ENCODE assay signal across 1 cellular context in the genomic region with DNA sequence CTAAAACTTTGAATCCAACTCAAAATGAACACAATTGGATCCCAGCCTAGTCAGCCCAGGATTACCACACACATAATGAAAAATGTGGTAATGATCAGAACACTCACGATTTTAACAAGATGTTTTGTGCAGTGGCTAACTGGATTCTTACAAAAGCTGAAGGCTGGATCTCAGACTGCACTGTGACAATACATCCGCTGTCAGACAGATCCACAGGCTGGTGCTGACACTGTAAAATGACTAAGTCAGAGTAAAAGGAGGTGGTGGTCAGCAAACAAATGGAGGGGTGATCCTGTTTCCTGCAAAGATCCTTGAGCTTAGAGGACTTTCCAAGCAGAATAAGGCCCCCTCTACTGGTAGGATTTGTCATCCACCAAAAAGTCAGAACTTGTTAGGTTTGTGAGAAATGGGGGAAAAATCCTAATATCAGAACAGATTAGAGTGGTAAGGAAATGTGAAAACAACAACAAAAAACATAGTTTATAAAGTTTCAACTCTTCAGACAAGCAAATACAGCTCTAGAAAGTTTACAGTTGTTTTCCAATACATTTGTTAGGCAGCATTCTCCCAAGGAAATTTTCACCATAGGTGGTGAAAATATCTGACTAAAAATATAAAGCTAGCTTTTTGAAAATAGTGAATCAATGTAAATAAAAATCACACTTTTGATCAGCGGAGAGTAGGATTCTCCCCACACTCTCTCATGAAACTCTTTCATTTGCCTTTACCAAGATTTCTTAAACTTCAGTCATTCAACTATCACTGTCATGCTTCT.
TF ChIP-seq lines count a peak whose summit lies in the region.

No MANE protein-coding gene starts in this region.

TF ChIP-seq in HepG2, 621 proteins besides CTCF, POLR2A, EP300 and RAD21 (continued from another document and continues in another):
- TF ChIP-seq ZNF670 (CRISPR knock-in tag; IDR thresholded peaks at IDR 0.05; ENCODE audit: borderline replicate concordance) (no peak), ZNF660 (CRISPR knock-in tag; IDR thresholded peaks at IDR 0.05; ENCODE audit: borderline replicate concordance, low read depth) (no peak), AHR (CRISPR knock-in tag; IDR thresholded peaks at IDR 0.05) (no peak), ZNF614 (CRISPR knock-in tag; IDR thresholded peaks at IDR 0.05; ENCODE audit: borderline replicate concordance) (no peak), JUND (CRISPR knock-in tag; IDR thresholded peaks at IDR 0.05) (no peak), SSRP1 (CRISPR knock-in tag; IDR thresholded peaks at IDR 0.05) (peak; percentile 96), ATM (IDR thresholded peaks at IDR 0.05; ENCODE audit: borderline replicate concordance) (no peak), ZNF101 (CRISPR knock-in tag; IDR thresholded peaks at IDR 0.05; ENCODE audit: borderline replicate concordance, low read depth) (no peak), ZMYM4 (CRISPR knock-in tag; IDR thresholded peaks at IDR 0.05) (no peak), ZBTB34 (CRISPR knock-in tag; IDR thresholded peaks at IDR 0.05) (no peak), ZNF720 (CRISPR knock-in tag; IDR thresholded peaks at IDR 0.05) (no peak), BRD4 (CRISPR knock-in tag; IDR thresholded peaks at IDR 0.05) (no peak), EED (CRISPR knock-in tag; IDR thresholded peaks at IDR 0.05) (no peak), U2AF2 (IDR thresholded peaks at IDR 0.05; ENCODE audit: low read depth, low read length) (no peak), SIX1 (CRISPR knock-in tag; IDR thresholded peaks at IDR 0.05; ENCODE audit: borderline replicate concordance) (peak; percentile 69; the same call in 1 of the 2 replicates), SOX5 (CRISPR knock-in tag; IDR thresholded peaks at IDR 0.05; ENCODE audit: borderline replicate concordance) (peak; percentile 40), ATF7-NPFF (CRISPR knock-in tag; IDR thresholded peaks at IDR 0.05; ENCODE audit: low read depth) (no peak), NCOR1 (IDR thresholded peaks at IDR 0.05; ENCODE audit: borderline replicate concordance, low read length) (no peak), ZNF441 (CRISPR knock-in tag; IDR thresholded peaks at IDR 0.05; ENCODE audit: borderline replicate concordance) (no peak), NRL (CRISPR knock-in tag; IDR thresholded peaks at IDR 0.05; ENCODE audit: borderline replicate concordance) (no peak), ZKSCAN5 (CRISPR knock-in tag; IDR thresholded peaks at IDR 0.05) (no peak), POLR2AphosphoS5 (IDR thresholded peaks at IDR 0.05; ENCODE audit: low read depth, low read length) (no peak), UBTF (CRISPR knock-in tag; IDR thresholded peaks at IDR 0.05) (no peak), PTBP1 (IDR thresholded peaks at IDR 0.05; ENCODE audit: low read depth, low read length, poor library complexity, severe bottlenecking) (no peak), ZBTB21 (CRISPR knock-in tag; IDR thresholded peaks at IDR 0.05) (no peak), MBD4 (IDR thresholded peaks at IDR 0.05; ENCODE audit: borderline replicate concordance, low read length) (no peak), TGIF2 (CRISPR knock-in tag; IDR thresholded peaks at IDR 0.05) (peak; percentile 77; the same call in 1 of the 2 replicates), ZNF30 (CRISPR knock-in tag; IDR thresholded peaks at IDR 0.05) (no peak), TAF1 (CRISPR knock-in tag; IDR thresholded peaks at IDR 0.05) (no peak), RBM22 (optimal IDR thresholded peaks at IDR 0.05; ENCODE audit: low read length) (no peak), KLF12 (CRISPR knock-in tag; IDR thresholded peaks at IDR 0.05; ENCODE audit: borderline replicate concordance) (no peak), ZNF260 (CRISPR knock-in tag; IDR thresholded peaks at IDR 0.05; ENCODE audit: borderline replicate concordance, low read depth) (no peak), ZNF280B (CRISPR knock-in tag; IDR thresholded peaks at IDR 0.05; ENCODE audit: borderline replicate concordance) (no peak), ZNF644 (CRISPR knock-in tag; IDR thresholded peaks at IDR 0.05; ENCODE audit: low read depth) (no peak), TRIM22 (IDR thresholded peaks at IDR 0.05) (no peak), ZNF24 (IDR thresholded peaks at IDR 0.05) (peak; percentile 49; the same call in 1 of the 2 replicates), ZNF3 (CRISPR knock-in tag; IDR thresholded peaks at IDR 0.05) (no peak), STAT5B (CRISPR knock-in tag; IDR thresholded peaks at IDR 0.05) (no peak), REL (CRISPR knock-in tag; conservative IDR thresholded peaks at IDR 0.05) (no peak), ZNF768 (CRISPR knock-in tag; IDR thresholded peaks at IDR 0.05) (no peak), KLF6 (CRISPR knock-in tag; IDR thresholded peaks at IDR 0.05) (0 out of 2 replicates have a peak, but pooled peaks have one; percentile 39), SALL2 (CRISPR knock-in tag; IDR thresholded peaks at IDR 0.05) (no peak), FOSL1 (CRISPR knock-in tag; IDR thresholded peaks at IDR 0.05; ENCODE audit: borderline replicate concordance) (no peak), TMF1 (CRISPR knock-in tag; IDR thresholded peaks at IDR 0.05; ENCODE audit: low read depth) (no peak), CBFB (CRISPR knock-in tag; IDR thresholded peaks at IDR 0.05) (no peak), SATB2 (CRISPR knock-in tag; IDR thresholded peaks at IDR 0.05) (no peak)
- TF ChIP-seq, protein P1, sequence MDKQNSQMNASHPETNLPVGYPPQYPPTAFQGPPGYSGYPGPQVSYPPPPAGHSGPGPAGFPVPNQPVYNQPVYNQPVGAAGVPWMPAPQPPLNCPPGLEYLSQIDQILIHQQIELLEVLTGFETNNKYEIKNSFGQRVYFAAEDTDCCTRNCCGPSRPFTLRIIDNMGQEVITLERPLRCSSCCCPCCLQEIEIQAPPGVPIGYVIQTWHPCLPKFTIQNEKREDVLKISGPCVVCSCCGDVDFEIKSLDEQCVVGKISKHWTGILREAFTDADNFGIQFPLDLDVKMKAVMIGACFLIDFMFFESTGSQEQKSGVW (CRISPR knock-in tag; IDR thresholded peaks at IDR 0.05; ENCODE audit: borderline replicate concordance), result no peak
- TF ChIP-seq, protein P2, sequence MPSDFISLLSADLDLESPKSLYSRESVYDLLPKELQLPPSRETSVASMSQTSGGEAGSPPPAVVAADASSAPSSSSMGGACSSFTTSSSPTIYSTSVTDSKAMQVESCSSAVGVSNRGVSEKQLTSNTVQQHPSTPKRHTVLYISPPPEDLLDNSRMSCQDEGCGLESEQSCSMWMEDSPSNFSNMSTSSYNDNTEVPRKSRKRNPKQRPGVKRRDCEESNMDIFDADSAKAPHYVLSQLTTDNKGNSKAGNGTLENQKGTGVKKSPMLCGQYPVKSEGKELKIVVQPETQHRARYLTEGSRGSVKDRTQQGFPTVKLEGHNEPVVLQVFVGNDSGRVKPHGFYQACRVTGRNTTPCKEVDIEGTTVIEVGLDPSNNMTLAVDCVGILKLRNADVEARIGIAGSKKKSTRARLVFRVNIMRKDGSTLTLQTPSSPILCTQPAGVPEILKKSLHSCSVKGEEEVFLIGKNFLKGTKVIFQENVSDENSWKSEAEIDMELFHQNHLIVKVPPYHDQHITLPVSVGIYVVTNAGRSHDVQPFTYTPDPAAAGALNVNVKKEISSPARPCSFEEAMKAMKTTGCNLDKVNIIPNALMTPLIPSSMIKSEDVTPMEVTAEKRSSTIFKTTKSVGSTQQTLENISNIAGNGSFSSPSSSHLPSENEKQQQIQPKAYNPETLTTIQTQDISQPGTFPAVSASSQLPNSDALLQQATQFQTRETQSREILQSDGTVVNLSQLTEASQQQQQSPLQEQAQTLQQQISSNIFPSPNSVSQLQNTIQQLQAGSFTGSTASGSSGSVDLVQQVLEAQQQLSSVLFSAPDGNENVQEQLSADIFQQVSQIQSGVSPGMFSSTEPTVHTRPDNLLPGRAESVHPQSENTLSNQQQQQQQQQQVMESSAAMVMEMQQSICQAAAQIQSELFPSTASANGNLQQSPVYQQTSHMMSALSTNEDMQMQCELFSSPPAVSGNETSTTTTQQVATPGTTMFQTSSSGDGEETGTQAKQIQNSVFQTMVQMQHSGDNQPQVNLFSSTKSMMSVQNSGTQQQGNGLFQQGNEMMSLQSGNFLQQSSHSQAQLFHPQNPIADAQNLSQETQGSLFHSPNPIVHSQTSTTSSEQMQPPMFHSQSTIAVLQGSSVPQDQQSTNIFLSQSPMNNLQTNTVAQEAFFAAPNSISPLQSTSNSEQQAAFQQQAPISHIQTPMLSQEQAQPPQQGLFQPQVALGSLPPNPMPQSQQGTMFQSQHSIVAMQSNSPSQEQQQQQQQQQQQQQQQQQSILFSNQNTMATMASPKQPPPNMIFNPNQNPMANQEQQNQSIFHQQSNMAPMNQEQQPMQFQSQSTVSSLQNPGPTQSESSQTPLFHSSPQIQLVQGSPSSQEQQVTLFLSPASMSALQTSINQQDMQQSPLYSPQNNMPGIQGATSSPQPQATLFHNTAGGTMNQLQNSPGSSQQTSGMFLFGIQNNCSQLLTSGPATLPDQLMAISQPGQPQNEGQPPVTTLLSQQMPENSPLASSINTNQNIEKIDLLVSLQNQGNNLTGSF (CRISPR knock-in tag; IDR thresholded peaks at IDR 0.05), result no peak
- TF ChIP-seq, protein P3, sequence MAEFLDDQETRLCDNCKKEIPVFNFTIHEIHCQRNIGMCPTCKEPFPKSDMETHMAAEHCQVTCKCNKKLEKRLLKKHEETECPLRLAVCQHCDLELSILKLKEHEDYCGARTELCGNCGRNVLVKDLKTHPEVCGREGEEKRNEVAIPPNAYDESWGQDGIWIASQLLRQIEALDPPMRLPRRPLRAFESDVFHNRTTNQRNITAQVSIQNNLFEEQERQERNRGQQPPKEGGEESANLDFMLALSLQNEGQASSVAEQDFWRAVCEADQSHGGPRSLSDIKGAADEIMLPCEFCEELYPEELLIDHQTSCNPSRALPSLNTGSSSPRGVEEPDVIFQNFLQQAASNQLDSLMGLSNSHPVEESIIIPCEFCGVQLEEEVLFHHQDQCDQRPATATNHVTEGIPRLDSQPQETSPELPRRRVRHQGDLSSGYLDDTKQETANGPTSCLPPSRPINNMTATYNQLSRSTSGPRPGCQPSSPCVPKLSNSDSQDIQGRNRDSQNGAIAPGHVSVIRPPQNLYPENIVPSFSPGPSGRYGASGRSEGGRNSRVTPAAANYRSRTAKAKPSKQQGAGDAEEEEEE (CRISPR knock-in tag; IDR thresholded peaks at IDR 0.05; ENCODE audit: borderline replicate concordance), result no peak
- TF ChIP-seq, protein P4, sequence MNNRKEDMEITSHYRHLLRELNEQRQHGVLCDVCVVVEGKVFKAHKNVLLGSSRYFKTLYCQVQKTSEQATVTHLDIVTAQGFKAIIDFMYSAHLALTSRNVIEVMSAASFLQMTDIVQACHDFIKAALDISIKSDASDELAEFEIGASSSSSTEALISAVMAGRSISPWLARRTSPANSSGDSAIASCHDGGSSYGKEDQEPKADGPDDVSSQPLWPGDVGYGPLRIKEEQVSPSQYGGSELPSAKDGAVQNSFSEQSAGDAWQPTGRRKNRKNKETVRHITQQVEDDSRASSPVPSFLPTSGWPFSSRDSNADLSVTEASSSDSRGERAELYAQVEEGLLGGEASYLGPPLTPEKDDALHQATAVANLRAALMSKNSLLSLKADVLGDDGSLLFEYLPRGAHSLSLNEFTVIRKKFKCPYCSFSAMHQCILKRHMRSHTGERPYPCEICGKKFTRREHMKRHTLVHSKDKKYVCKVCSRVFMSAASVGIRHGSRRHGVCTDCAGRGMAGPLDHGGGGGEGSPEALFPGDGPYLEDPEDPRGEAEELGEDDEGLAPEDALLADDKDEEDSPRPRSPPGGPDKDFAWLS (CRISPR knock-in tag; IDR thresholded peaks at IDR 0.05; ENCODE audit: borderline replicate concordance), result no peak
- TF ChIP-seq, protein P5, sequence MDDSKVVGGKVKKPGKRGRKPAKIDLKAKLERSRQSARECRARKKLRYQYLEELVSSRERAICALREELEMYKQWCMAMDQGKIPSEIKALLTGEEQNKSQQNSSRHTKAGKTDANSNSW (CRISPR knock-in tag; IDR thresholded peaks at IDR 0.05; ENCODE audit: borderline replicate concordance), result no peak
